In genomic region chr19:3154957-3155736, GRCh38 we compare ENCODE assay signal across 8 cellular contexts. TPM values are rescaled to one million over a fixed set of nuclear protein-coding genes. Genes with fewer than 3 reads are reported as not detected.
A peak's percentile ranks its signal among the peaks of the same experiment; 100 is the strongest.
DNase-seq lines count a peak whose midpoint lies in the region; ATAC-seq, FAIRE-seq and TF ChIP-seq lines count a peak whose summit lies in the region.

No MANE protein-coding gene starts in this region.

- H2BK20ac ChIP-seq in H1 (ENCODE audit: low read length) = no peak overlapping the region

- 0 out of 2 replicates have a peak overlapping the region, but pooled peaks have one; percentile 5 for H2BK5ac ChIP-seq in H1 (ENCODE audit: low read depth, low read length)

- H3K4me3 Mint-ChIP-seq in activated CD4-positive, alpha-beta memory T cell treated with anti-CD3 and anti-CD28 coated beads, Interleukin-2, amount 10 ng/mL, durations not matched to agents 7 days and 5 days = no peak overlapping the region

- H3K23ac ChIP-seq in H1 (ENCODE audit: insufficient read length) = no peak overlapping the region

- no peak overlapping the region for H3K27ac Mint-ChIP-seq in activated CD4-positive, alpha-beta memory T cell treated with anti-CD3 and anti-CD28 coated beads, Interleukin-2, amount 10 ng/mL, durations not matched to agents 7 days and 5 days

- no peak overlapping the region for H3K18ac ChIP-seq in H1 (ENCODE audit: extremely low read depth, low read length)

- H3K79me2 ChIP-seq in H1 (ENCODE audit: control insufficient read depth in 1 of 2, insufficient read depth in 2 of 2, low read length in 2 of 2) = no peaks in the 10 kb centered on the region

- TF ChIP-seq CTCF in GM20000 (IDR thresholded peaks at IDR 0.05; ENCODE audit: extremely low read depth, missing control alignments) (no peak), H1 (IDR thresholded peaks at IDR 0.05; ENCODE audit: control extremely low read depth in 1 of 3, insufficient read depth in 1 of 3, low read depth in 1 of 3, low read length in 3 of 3) (no peak), neutrophil (IDR thresholded peaks at IDR 0.05) (no peak), upper lobe of right lung (IDR thresholded peaks at IDR 0.05) (no peak)

- H4K5ac ChIP-seq in H1 (ENCODE audit: insufficient read length, low read depth, low read length) = no peak overlapping the region

- ATAC-seq in upper lobe of right lung = peak; percentile 91

- H3K4me3 ChIP-seq in H1 (ENCODE audit: extremely low read depth in 1 of 4, insufficient read depth in 2 of 4, low read depth in 3 of 4, low read length in 4 of 4) = no peak overlapping the region
- H3K4me3 ChIP-seq in neutrophil (ENCODE audit: low read depth in 1 of 2, low read length in 1 of 2) = no peak overlapping the region
- H3K4me3 ChIP-seq in upper lobe of right lung = peak overlapping the region; percentile 23

- peaks cover 0 to 11% of the 10 kb centered on the region in 2 experiments for H4K20me1 ChIP-seq in H1 (replicated peaks in 1 of 2; ENCODE audit: control insufficient read depth in 1 of 2, insufficient read depth in 2 of 2, low read length in 2 of 2)

- intact Hi-C loops in upper lobe of right lung (cut with DNase I) = no loop called here

- H2BK15ac ChIP-seq in H1 (ENCODE audit: low read length) = no peak overlapping the region

- H3K27me3 Mint-ChIP-seq in activated CD4-positive, alpha-beta memory T cell treated with anti-CD3 and anti-CD28 coated beads, Interleukin-2, amount 10 ng/mL, durations not matched to agents 7 days and 5 days = no peaks in the 10 kb centered on the region

- H3K23me2 ChIP-seq in H1 (ENCODE audit: low read depth, low read length) = peaks cover 15% of the 10 kb centered on the region; the same call in 1 of the 2 replicates

- POLR2A ChIA-PET in activated CD4-positive, alpha-beta memory T cell treated with anti-CD3 and anti-CD28 coated beads, Interleukin-2, amount 10 ng/mL, durations not matched to agents 7 days and 5 days (lab: Charles Lee) = interaction anchor here (1.0 to 1.6 kb wide), 6 partner anchors 15 to 24 kb away, joined by 3 to 6 read pairs (median 4); partner anchors contain the start of genes GNA15 and S1PR4
- POLR2A ChIA-PET in H1 (lab: Charles Lee; ENCODE audit: partially characterized antibody) = no interaction called here

- H3K56ac ChIP-seq in H1 (replicated peaks; ENCODE audit: insufficient read length, low read depth, low read length) = no peak overlapping the region

- CTCF ChIA-PET in activated CD4-positive, alpha-beta memory T cell treated with anti-CD3 and anti-CD28 coated beads, Interleukin-2, amount 10 ng/mL, durations not matched to agents 7 days and 5 days (lab: Charles Lee) = interaction anchor here (1.0 kb wide), 1 partner anchor 22 kb away, joined by 3 read pairs; no protein-coding TSS in a partner anchor
- CTCF ChIA-PET in H1 (lab: Charles Lee; ENCODE audit: partially characterized antibody) = interaction anchor here (1.5 to 1.6 kb wide), 2 partner anchors 9 to 29 kb away, joined by 5 to 7 read pairs; no protein-coding TSS in a partner anchor

- H2AFZ ChIP-seq in H1 (ENCODE audit: low read length) = no peak overlapping the region

- peaks cover 18% of the 10 kb centered on the region for H3K4me1 Mint-ChIP-seq in activated CD4-positive, alpha-beta memory T cell treated with anti-CD3 and anti-CD28 coated beads, Interleukin-2, amount 10 ng/mL, durations not matched to agents 7 days and 5 days

- H3K4me1 ChIP-seq in H1 (replicated peaks in 1 of 4; ENCODE audit: control insufficient read depth in 3 of 4, insufficient read depth in 4 of 4, low read length in 3 of 4) = peaks cover 0 to 6% (median 0%) of the 10 kb centered on the region in 4 experiments; a peak in 2 of 7 replicates
- H3K4me1 ChIP-seq in neutrophil (ENCODE audit: control insufficient read depth in 1 of 2, insufficient read depth in 1 of 2, low read depth in 1 of 2, low read length in 1 of 2) = peaks cover 7 to 9% of the 10 kb centered on the region in 2 experiments
- no peaks in the 10 kb centered on the region for H3K4me1 ChIP-seq in upper lobe of right lung

- FAIRE-seq in H1 (lab: Jason Lieb, UNC) = no peak

- no peak overlapping the region for H3K4ac ChIP-seq in H1 (replicated peaks; ENCODE audit: insufficient read length, low read depth, low read length)

- no peak overlapping the region for H3K14ac ChIP-seq in H1 (ENCODE audit: insufficient read length)

- no peak overlapping the region for H2BK120ac ChIP-seq in H1 (replicated peaks; ENCODE audit: low read depth, low read length)

- no peak for TF ChIP-seq EP300 in H1 (IDR thresholded peaks at IDR 0.05; ENCODE audit: borderline replicate concordance in 1 of 2, low read depth in 2 of 2, low read length in 2 of 2)

- H3K36me3 ChIP-seq in H1 (ENCODE audit: control insufficient read depth in 2 of 4, insufficient read depth in 4 of 4, low read length in 3 of 4) (no peaks in the 10 kb centered on the region; a peak in 1 of 8 replicates), neutrophil (peaks cover 45% of the 10 kb centered on the region), upper lobe of right lung (no peaks in the 10 kb centered on the region)

- no peak for TF ChIP-seq RAD21 in H1 (IDR thresholded peaks at IDR 0.05 in 1 of 2, conservative IDR thresholded peaks at IDR 0.05 in 1 of 2; ENCODE audit: low read depth in 2 of 2, low read length in 2 of 2)

- 89% methylated on average over 21 of the region's 21 CpGs; no CpG with 5 or more reads in 1 of the 2 experiments for WGBS in H1 (ENCODE audit: extremely low coverage in 1 of 2, insufficient coverage in 1 of 2, insufficient read length in 1 of 2, insufficient replicate concordance in 2 of 2, low coverage in 1 of 2, low lambda C conversion rate in 2 of 2, missing lambda C conversion rate in 1 of 2), 2 experiments

- H4K91ac ChIP-seq in H1 (replicated peaks; ENCODE audit: insufficient read length, low read length) = no peak overlapping the region

- H3K27ac ChIP-seq in H1 (ENCODE audit: low read depth, low read length) (no peak overlapping the region), neutrophil (peak overlapping the region; percentile 36), upper lobe of right lung (peak overlapping the region; percentile 78)

- peaks cover 4% of the 10 kb centered on the region for H3K9me3 Mint-ChIP-seq in activated CD4-positive, alpha-beta memory T cell treated with anti-CD3 and anti-CD28 coated beads, Interleukin-2, amount 10 ng/mL, durations not matched to agents 7 days and 5 days

- H3K36me3 Mint-ChIP-seq in activated CD4-positive, alpha-beta memory T cell treated with anti-CD3 and anti-CD28 coated beads, Interleukin-2, amount 10 ng/mL, durations not matched to agents 7 days and 5 days (ENCODE audit: low read depth) = peaks cover 17% of the 10 kb centered on the region

- no peak overlapping the region for H4K8ac ChIP-seq in H1 (ENCODE audit: extremely low read depth, insufficient read depth, low read length)

- no peak overlapping the region for H3K9ac ChIP-seq in H1 (replicated peaks in 1 of 4; ENCODE audit: extremely low read depth in 1 of 4, low read depth in 3 of 4, low read length in 3 of 4)

- DNase-seq in AML-193 (lab: John Stamatoyannopoulos, UW) = peak; percentile 36 to 45
- peak; percentile 87 for DNase-seq in GM20000 (ENCODE audit: low spot score)
- DNase-seq in NAMALWA (ENCODE audit: low spot score) = peak; percentile 69
- peak; percentile 90 for DNase-seq in activated CD4-positive, alpha-beta memory T cell treated with anti-CD3 and anti-CD28 coated beads, Interleukin-2, amount 10 ng/mL, durations not matched to agents 7 days and 5 days
- no peak for DNase-seq in H1 (ENCODE audit: low read depth in 1 of 2, low spot score in 2 of 2)
- peak; percentile 78 for DNase-seq in upper lobe of right lung
- no peak for DNase-seq in NCI-H2227 treated with DMSO at 0.1 percent for 48 hours (lab: John Stamatoyannopoulos, UW)

- TF ChIP-seq POLR2A in H1 (IDR thresholded peaks at IDR 0.05; ENCODE audit: control extremely low read depth in 1 of 2, low read depth in 2 of 2, low read length in 2 of 2) = no peak

- no peaks in the 10 kb centered on the region; the same call in 1 of the 2 replicates for H3K79me1 ChIP-seq in H1 (ENCODE audit: low read depth, low read length)

- no peak overlapping the region for H3K4me2 ChIP-seq in H1 (ENCODE audit: insufficient read depth in 1 of 2, low read depth in 2 of 2, low read length in 2 of 2)

- H3K9me3 ChIP-seq in H1 (ENCODE audit: insufficient read depth in 2 of 2, low read depth in 1 of 2, low read length in 1 of 2) (no peaks in the 10 kb centered on the region), neutrophil (no peaks in the 10 kb centered on the region), upper lobe of right lung (no peaks in the 10 kb centered on the region)

- no peaks in the 10 kb centered on the region; a peak in 1 of 7 replicates for H3K27me3 ChIP-seq in H1 (replicated peaks in 1 of 4; ENCODE audit: control insufficient read depth in 3 of 4, extremely low read depth in 1 of 4, insufficient read depth in 3 of 4, low read length in 3 of 4)
- H3K27me3 ChIP-seq in neutrophil = no peaks in the 10 kb centered on the region
- H3K27me3 ChIP-seq in upper lobe of right lung = no peaks in the 10 kb centered on the region

- no peak overlapping the region for H2BK12ac ChIP-seq in H1 (ENCODE audit: low read depth, low read length)

- no peak overlapping the region for H2AK5ac ChIP-seq in H1 (ENCODE audit: low read depth, low read length)

RNA-seq across cellular contexts. Expression of gene GNA15, which starts 19.3 kb away (rescaled TPM):
- 100 to 1,000 TPM; 140 TPM for total RNA-seq in activated CD4-positive, alpha-beta memory T cell treated with anti-CD3 and anti-CD28 coated beads, Interleukin-2, amount 10 ng/mL, durations not matched to agents 7 days and 5 days
- total RNA-seq in H1 (2021; fragmentation: NEBNext Ultra II Directional; extraction: Animal tissue kit (Norgen Biotek cat#: 25700)) = 0.25 and 0.26 TPM in 2 replicates
- 0.36 and 0.45 TPM in 2 replicates for polyA plus RNA-seq in H1 (2011; rRNA removed)
- polyA plus RNA-seq in H1 (2011; cell fraction: cytosol; rRNA removed) = 0.61 TPM
- 0.16 TPM for polyA plus RNA-seq in H1 (2011; cell fraction: nucleus; rRNA removed)
- 0.13 to 0.46 TPM (median 0.29 TPM) in 3 of 4 replicates, not detected in the other for polyA plus RNA-seq in H1 (2012, experiment 1 of 2)
- polyA plus RNA-seq in H1 (2012, experiment 2 of 2) = 0.14 TPM
- 0.36 TPM for polyA plus RNA-seq in H1 (2013, experiment 1 of 2)
- polyA plus RNA-seq in H1 (2013, experiment 2 of 2) = 0.40 TPM
- 0.07 and 0.13 TPM in 2 replicates for polyA minus RNA-seq in H1 (2011; rRNA and poly(A)+ RNA removed)
- polyA minus RNA-seq in H1 (2011; cell fraction: cytosol; rRNA and poly(A)+ RNA removed) = not detected
- polyA minus RNA-seq in H1 (2011; cell fraction: nucleus; rRNA and poly(A)+ RNA removed) = not detected
- 18.6 TPM for total RNA-seq in upper lobe of right lung

RNA-seq across cellular contexts. Expression of gene S1PR4, which starts 23.4 kb away (rescaled TPM):
- total RNA-seq in activated CD4-positive, alpha-beta memory T cell treated with anti-CD3 and anti-CD28 coated beads, Interleukin-2, amount 10 ng/mL, durations not matched to agents 7 days and 5 days = 100 to 1,000 TPM; 275 to 280 TPM
- total RNA-seq in H1 (2021; fragmentation: NEBNext Ultra II Directional; extraction: Animal tissue kit (Norgen Biotek cat#: 25700)) = not detected in 2 replicates
- 0.05 TPM in 1 of 2 replicates, not detected in the other for polyA plus RNA-seq in H1 (2011; rRNA removed)
- polyA plus RNA-seq in H1 (2011; cell fraction: cytosol; rRNA removed) = not detected
- not detected for polyA plus RNA-seq in H1 (2011; cell fraction: nucleus; rRNA removed)
- polyA plus RNA-seq in H1 (2012, experiment 1 of 2) = not detected in 4 replicates
- polyA plus RNA-seq in H1 (2012, experiment 2 of 2) = not detected
- not detected for polyA plus RNA-seq in H1 (2013, experiment 1 of 2)
- not detected for polyA plus RNA-seq in H1 (2013, experiment 2 of 2)
- polyA minus RNA-seq in H1 (2011; rRNA and poly(A)+ RNA removed) = not detected in 2 replicates
- not detected for polyA minus RNA-seq in H1 (2011; cell fraction: cytosol; rRNA and poly(A)+ RNA removed)
- not detected for polyA minus RNA-seq in H1 (2011; cell fraction: nucleus; rRNA and poly(A)+ RNA removed)
- 22.3 TPM for total RNA-seq in upper lobe of right lung

RNA-seq across cellular contexts. Expression of gene NCLN, which starts 30.6 kb away (rescaled TPM):
- 10 to 100 TPM; 49.6 to 52.0 TPM for total RNA-seq in activated CD4-positive, alpha-beta memory T cell treated with anti-CD3 and anti-CD28 coated beads, Interleukin-2, amount 10 ng/mL, durations not matched to agents 7 days and 5 days
- 103 and 105 TPM in 2 replicates for total RNA-seq in H1 (2021; fragmentation: NEBNext Ultra II Directional; extraction: Animal tissue kit (Norgen Biotek cat#: 25700))
- 89.2 and 119 TPM in 2 replicates for polyA plus RNA-seq in H1 (2011; rRNA removed)
- 75.6 TPM for polyA plus RNA-seq in H1 (2011; cell fraction: cytosol; rRNA removed)
- polyA plus RNA-seq in H1 (2011; cell fraction: nucleus; rRNA removed) = 144 TPM
- 69.2 to 103 TPM (median 103 TPM) in 4 replicates for polyA plus RNA-seq in H1 (2012, experiment 1 of 2)
- 80.4 TPM for polyA plus RNA-seq in H1 (2012, experiment 2 of 2)
- polyA plus RNA-seq in H1 (2013, experiment 1 of 2) = 121 TPM
- polyA plus RNA-seq in H1 (2013, experiment 2 of 2) = 121 TPM
- 50.0 and 55.6 TPM in 2 replicates for polyA minus RNA-seq in H1 (2011; rRNA and poly(A)+ RNA removed)
- polyA minus RNA-seq in H1 (2011; cell fraction: cytosol; rRNA and poly(A)+ RNA removed) = 68.7 TPM
- 52.1 TPM for polyA minus RNA-seq in H1 (2011; cell fraction: nucleus; rRNA and poly(A)+ RNA removed)
- total RNA-seq in upper lobe of right lung = 71.4 TPM

Comparison
In these comparisons a context has a peak if more than half of its experiments do, and no peak if none do; other contexts are left out.
1. DNase-seq: peak in AML-193 (2 of 2), GM20000 (single experiment), NAMALWA (single experiment), activated CD4-positive, alpha-beta memory T cell treated with anti-CD3 and anti-CD28 coated beads, Interleukin-2, amount 10 ng/mL, durations not matched to agents 7 days and 5 days (single experiment) and upper lobe of right lung (single experiment); none in H1 (0 of 2) and NCI-H2227 treated with DMSO at 0.1 percent for 48 hours (single experiment).
2. RNA of gene GNA15, which starts 19.3 kb away (total RNA-seq): 140 TPM in activated CD4-positive, alpha-beta memory T cell treated with anti-CD3 and anti-CD28 coated beads, Interleukin-2, amount 10 ng/mL, durations not matched to agents 7 days and 5 days and 18.6 TPM in upper lobe of right lung (single experiment); 0.25 to 0.26 TPM in H1; every median in the first group is over 10 times any median in the second.
3. RNA of gene S1PR4, which starts 23.4 kb away (total RNA-seq): 275 to 280 TPM in activated CD4-positive, alpha-beta memory T cell treated with anti-CD3 and anti-CD28 coated beads, Interleukin-2, amount 10 ng/mL, durations not matched to agents 7 days and 5 days and 22.3 TPM in upper lobe of right lung (single experiment); not detected in H1; every median in the first group is over 10 times any median in the second.